ENCODE assay signal across 22 cellular contexts in the genomic region with DNA sequence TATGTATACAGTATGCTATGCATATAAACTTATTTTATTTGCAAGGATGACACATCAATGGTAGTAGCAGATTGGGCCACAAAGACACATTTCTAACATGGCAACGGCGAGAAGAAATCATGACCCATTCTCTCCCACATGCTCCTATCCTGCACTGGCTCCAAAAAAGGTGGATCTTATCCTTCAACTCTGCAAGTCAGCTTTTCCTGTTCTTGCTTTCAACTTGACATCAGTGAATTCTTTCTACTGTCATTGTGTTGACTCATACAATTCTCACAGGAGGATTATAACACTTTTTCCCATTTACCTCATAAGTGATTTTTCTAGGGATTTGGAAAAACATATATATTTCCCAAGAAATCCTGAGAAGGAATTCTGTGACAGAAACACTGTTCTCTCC. TPM values are rescaled to one million over a fixed set of nuclear protein-coding genes. Genes with fewer than 3 reads are reported as not detected.
A peak's percentile ranks its signal among the peaks of the same experiment; 100 is the strongest.
DNase-seq lines count a peak whose midpoint lies in the region; TF ChIP-seq lines count a peak whose summit lies in the region.
"Had no signal": no experiment of that assay in that cellular context is flagged by ENCODE, and none has a peak within 500 bp of the region (broad histone marks: within the 10 kb centered on the region; RNA-seq: fewer than 3 reads in every experiment).

No MANE protein-coding gene starts in this region.

- peaks cover 0 to 26% (median 4%) of the 10 kb centered on the region in 5 donors for H3K4me1 ChIP-seq in subcutaneous abdominal adipose tissue (ENCODE audit: control insufficient read depth in 5 of 5, insufficient read depth in 5 of 5, low read length in 5 of 5)

- TF ChIP-seq CTCF in chondrocyte (IDR thresholded peaks at IDR 0.05) (no peak), glutamatergic neuron (IDR thresholded peaks at IDR 0.05; ENCODE audit: partially characterized antibody, unreplicated experiment) (no peak)

- peaks cover 0 to 15% (median 8%) of the 10 kb centered on the region in 5 donors for H3K36me3 ChIP-seq in subcutaneous abdominal adipose tissue (ENCODE audit: control insufficient read depth in 5 of 5, insufficient read depth in 5 of 5, low read length in 5 of 5)

- peaks cover 53% of the 10 kb centered on the region for H3K4me1 Mint-ChIP-seq in chondrocyte (ENCODE audit: low read depth)
- H3K4me1 Mint-ChIP-seq in glutamatergic neuron (ENCODE audit: low read depth, unreplicated experiment): no peaks in the 10 kb centered on the region
- H3K4me1 Mint-ChIP-seq: activated naive CD4-positive, alpha-beta T cell treated with anti-CD3 and anti-CD28 coated beads, Interleukin-2, amount 50 U/mL, for 24 hours had no signal

- H3K9ac ChIP-seq in subcutaneous abdominal adipose tissue (ENCODE audit: low read length in 5 of 5): no peak overlapping the region

- H3K27me3 Mint-ChIP-seq in chondrocyte (ENCODE audit: low read depth): no peaks in the 10 kb centered on the region
- H3K27me3 Mint-ChIP-seq in glutamatergic neuron (ENCODE audit: unreplicated experiment): peaks cover 6% of the 10 kb centered on the region
- H3K27me3 Mint-ChIP-seq: activated naive CD4-positive, alpha-beta T cell treated with anti-CD3 and anti-CD28 coated beads, Interleukin-2, amount 50 U/mL, for 24 hours; stimulated activated naive CD8-positive, alpha-beta T cell treated with anti-CD3 and anti-CD28 coated beads, Interleukin-15, Interleukin-2, amounts not matched to agents 100 ng/mL and 50 ng/mL, for 24 hours had no signal

- H3K36me3 Mint-ChIP-seq in chondrocyte (ENCODE audit: low read depth) (peaks cover 8% of the 10 kb centered on the region), glutamatergic neuron (ENCODE audit: unreplicated experiment) (no peaks in the 10 kb centered on the region)

- H3K4me3 ChIP-seq in subcutaneous abdominal adipose tissue (ENCODE audit: low read depth in 1 of 5, low read length in 5 of 5): no peak overlapping the region
- H3K4me3 ChIP-seq: ascending aorta, gastroesophageal sphincter, upper lobe of left lung had no signal

- H3K27ac Mint-ChIP-seq in chondrocyte (ENCODE audit: unreplicated experiment) (peak overlapping the region; percentile 49), glutamatergic neuron (ENCODE audit: unreplicated experiment) (no peak overlapping the region)
- H3K27ac Mint-ChIP-seq: activated naive CD4-positive, alpha-beta T cell treated with anti-CD3 and anti-CD28 coated beads, Interleukin-2, amount 50 U/mL, for 24 hours; stimulated activated naive CD8-positive, alpha-beta T cell treated with anti-CD3 and anti-CD28 coated beads, Interleukin-15, Interleukin-2, amounts not matched to agents 100 ng/mL and 50 ng/mL, for 24 hours had no signal

- H3K4me3 Mint-ChIP-seq in chondrocyte (ENCODE audit: unreplicated experiment) (no peak overlapping the region), glutamatergic neuron (ENCODE audit: unreplicated experiment) (no peak overlapping the region)
- H3K4me3 Mint-ChIP-seq: activated naive CD4-positive, alpha-beta T cell treated with anti-CD3 and anti-CD28 coated beads, Interleukin-2, amount 50 U/mL, for 24 hours; nephron; stimulated activated naive CD8-positive, alpha-beta T cell treated with anti-CD3 and anti-CD28 coated beads, Interleukin-15, Interleukin-2, amounts not matched to agents 100 ng/mL and 50 ng/mL, for 24 hours had no signal

- H3K27me3 ChIP-seq in subcutaneous abdominal adipose tissue (ENCODE audit: control insufficient read depth in 5 of 5, insufficient read depth in 4 of 5, low read length in 5 of 5): no peaks in the 10 kb centered on the region
- H3K27me3 ChIP-seq: ascending aorta, gastroesophageal sphincter, upper lobe of left lung had no signal

- H3K9me3 ChIP-seq in subcutaneous abdominal adipose tissue (ENCODE audit: control insufficient read depth in 5 of 5, low read length in 5 of 5): no peaks in the 10 kb centered on the region
- H3K9me3 ChIP-seq: ascending aorta, Caco-2, gastroesophageal sphincter, upper lobe of left lung had no signal

- peak overlapping the region; percentile 51 for H3K27ac ChIP-seq in subcutaneous abdominal adipose tissue (ENCODE audit: low read depth, low read length)
- H3K27ac ChIP-seq: gastroesophageal sphincter, upper lobe of left lung had no signal

- H3K9me3 Mint-ChIP-seq in chondrocyte (ENCODE audit: low read depth) (no peaks in the 10 kb centered on the region), glutamatergic neuron (ENCODE audit: unreplicated experiment) (no peaks in the 10 kb centered on the region)
- H3K9me3 Mint-ChIP-seq: activated naive CD4-positive, alpha-beta T cell treated with anti-CD3 and anti-CD28 coated beads, Interleukin-2, amount 50 U/mL, for 24 hours; nephron; stimulated activated naive CD8-positive, alpha-beta T cell treated with anti-CD3 and anti-CD28 coated beads, Interleukin-15, Interleukin-2, amounts not matched to agents 100 ng/mL and 50 ng/mL, for 24 hours had no signal

- DNase-seq in HT1080 (ENCODE audit: low read depth) (peak; percentile 49), chondrocyte (ENCODE audit: low spot score) (no peak), kidney tubule cell (ENCODE audit: low spot score) (peak; percentile 42), glutamatergic neuron (no peak), NCI-H526 treated with DMSO at 0.1 percent for 48 hours (lab: John Stamatoyannopoulos, UW) (no peak)
- DNase-seq in activated naive CD4-positive, alpha-beta T cell treated with anti-CD3 and anti-CD28 coated beads, Interleukin-2, amount 50 U/mL, for 16 hours: no peak
- DNase-seq: activated CD8-positive, alpha-beta memory T cell treated with anti-CD3 and anti-CD28 coated beads for 24 hours; activated T-cell treated with anti-CD3 and anti-CD28 coated beads, Interleukin-2, amount 50 U/mL, for 48 hours; Caco-2; left cardiac atrium; midbrain; NCI-H146; NCI-H2171; Right ventricle myocardium superior; stimulated activated CD4-positive, alpha-beta T cell treated with anti-CD3 and anti-CD28 coated beads, Interleukin-4, amount 100 ng/mL, for 1 hour; upper lobe of left lung had no signal

RNA-seq across cellular contexts. Expression of a gene that starts 53.1 kb away (rescaled TPM):
- 10.4 and 12.6 TPM in 2 replicates for total RNA-seq in HT1080 (2014; rRNA removed; shearing (Covaris generic))
- 27.0 and 34.2 TPM in 2 replicates for polyA plus RNA-seq in HT1080 (2015; cell fraction: cytosol; rRNA removed)
- 26.9 and 32.6 TPM in 2 replicates for polyA plus RNA-seq in HT1080 (2015; cell fraction: nucleus; rRNA removed)
- 53.1 to 81.7 TPM (median 76.9 TPM) in 3 replicates for total RNA-seq in chondrocyte
- total RNA-seq in glutamatergic neuron (ENCODE audit: unreplicated experiment): 36.3 TPM

Comparison
In these comparisons a context has a peak if more than half of its experiments do, and no peak if none do; other contexts are left out.
1. DNase-seq: peak in HT1080 (single experiment) and kidney tubule cell (single experiment); none in chondrocyte (single experiment), glutamatergic neuron (single experiment), activated naive CD4-positive, alpha-beta T cell treated with anti-CD3 and anti-CD28 coated beads, Interleukin-2, amount 50 U/mL, for 16 hours (single experiment) and NCI-H526 treated with DMSO at 0.1 percent for 48 hours (single experiment).